1 cellular context compared by ENCODE assay signal in the genomic region with DNA sequence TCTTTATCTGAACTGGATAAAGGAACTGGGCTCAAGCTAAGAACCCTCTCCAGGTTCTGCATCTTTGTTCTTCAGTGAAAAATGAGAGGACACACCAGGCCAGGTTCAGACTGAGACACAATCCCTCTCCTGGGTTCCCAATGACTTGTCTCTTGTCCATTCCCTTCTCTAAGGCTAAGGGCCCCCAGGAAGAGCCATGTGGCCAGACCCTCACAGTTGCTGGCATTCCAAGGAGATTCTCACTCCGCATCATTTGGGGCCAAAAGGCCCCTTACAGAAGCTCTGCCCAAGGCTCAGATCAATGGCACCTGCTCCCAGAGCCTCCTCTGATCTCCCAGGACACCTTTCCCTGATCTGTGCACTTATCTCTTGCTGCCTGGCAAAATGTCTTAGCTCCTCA.
TF ChIP-seq lines count a peak whose summit lies in the region.

No MANE protein-coding gene starts in this region.

TF ChIP-seq in K562, 482 proteins besides CTCF, POLR2A, EP300 and RAD21:
- no peak for TF ChIP-seq SMAD3 (CRISPR knock-in tag; conservative IDR thresholded peaks at IDR 0.05)
